Comparison of ENCODE assay signal across 10 cellular contexts in the genomic region with DNA sequence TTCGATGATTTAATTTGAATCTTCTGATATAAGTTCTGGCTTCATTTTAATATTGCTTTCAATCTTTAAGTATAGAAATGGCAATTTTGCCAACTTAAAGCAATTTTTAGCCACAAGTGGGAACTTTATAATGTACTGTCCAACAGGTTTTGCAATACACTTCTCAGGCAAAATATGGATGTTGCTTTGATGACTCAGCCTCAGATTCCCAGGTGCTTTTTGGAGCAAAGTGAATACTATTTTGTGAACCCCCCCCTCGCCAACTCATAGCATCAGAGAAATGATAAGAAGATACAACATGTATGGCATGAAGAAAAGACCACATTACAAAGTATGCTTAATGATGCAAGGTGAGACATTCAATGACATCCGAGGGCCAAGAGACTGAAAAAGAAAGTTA.
"Had no signal": no experiment of that assay in that cellular context is flagged by ENCODE, and none has a peak within 500 bp of the region (broad histone marks: within the 10 kb centered on the region; RNA-seq: fewer than 3 reads in every experiment).

No MANE protein-coding gene starts in this region.

- H3K27ac ChIP-seq: GM23248, HL-60 had no signal

- H3K9ac ChIP-seq: GM23248 had no signal

- H3K4me3 ChIP-seq: GM23248, HAP-1 had no signal

- H2AFZ ChIP-seq: GM23248 had no signal

- H3K36me3 ChIP-seq: HAP-1 had no signal

- H3K27ac Mint-ChIP-seq: HFFc6, IgD-negative memory B cell had no signal

- ATAC-seq: HCT116, HepG2 had no signal

- FAIRE-seq: HepG2 had no signal

- DNase-seq: GM23248, GOT3, H7, HFFc6, KBM-7 had no signal

- H3K4me1 ChIP-seq: HAP-1 had no signal
